ENCODE assay signal across 14 cellular contexts in the genomic region with DNA sequence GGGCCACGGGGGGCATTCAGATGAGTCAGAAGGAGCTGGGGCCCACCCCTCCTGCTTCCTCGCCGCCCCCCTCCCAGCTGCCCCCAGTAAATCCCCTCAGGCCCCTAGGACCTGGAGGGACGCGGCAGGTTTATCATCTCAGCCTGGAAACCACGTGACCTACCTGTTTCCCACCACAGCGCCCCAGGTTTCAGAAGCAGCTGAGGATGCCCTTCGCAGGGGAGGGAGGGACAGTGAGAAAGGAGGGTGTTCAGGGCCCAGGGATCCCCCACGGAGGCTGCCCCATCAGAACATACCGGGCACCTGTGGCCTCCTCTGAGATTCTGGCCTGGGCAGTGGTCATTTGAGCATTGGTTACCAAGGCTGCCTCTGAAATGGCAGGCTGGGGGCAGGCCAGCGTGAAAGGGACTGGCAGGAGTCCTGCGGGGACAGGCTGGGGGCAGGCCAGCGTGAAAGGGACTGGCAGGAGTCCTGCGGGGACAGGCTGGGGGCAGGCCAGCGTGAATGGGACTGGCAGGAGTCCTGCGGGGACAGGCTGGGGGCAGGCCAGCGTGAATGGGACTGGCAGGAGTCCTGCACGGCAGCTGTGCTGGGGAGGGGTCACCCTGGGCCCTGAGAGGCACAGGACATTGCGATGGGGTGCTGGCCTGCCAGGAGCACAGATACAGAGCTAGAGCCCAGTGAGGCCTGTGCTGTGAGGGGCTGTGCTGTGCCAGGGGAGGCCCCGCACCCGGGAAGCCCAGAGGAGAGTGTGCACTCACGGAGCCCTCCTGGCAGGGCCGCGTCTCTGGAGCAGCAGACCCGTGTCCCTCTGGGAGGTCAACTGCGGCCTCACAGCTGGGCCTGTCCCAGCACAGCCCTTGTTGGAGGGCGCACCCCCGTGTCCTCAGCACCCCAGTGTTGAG. TPM values are rescaled to one million over a fixed set of nuclear protein-coding genes. Genes with fewer than 3 reads are reported as not detected.
DNase-seq lines count a peak whose midpoint lies in the region; ATAC-seq and TF ChIP-seq lines count a peak whose summit lies in the region.
"Had no signal": no experiment of that assay in that cellular context is flagged by ENCODE, and none has a peak within 500 bp of the region (broad histone marks: within the 10 kb centered on the region; RNA-seq: fewer than 3 reads in every experiment).

No MANE protein-coding gene starts in this region.

- TF ChIP-seq CTCF in thyroid gland (IDR thresholded peaks at IDR 0.05), result no peak

- H3K4me3 Mint-ChIP-seq in activated T-cell treated with anti-CD3 and anti-CD28 coated beads, Interleukin-2, amount 50 U/mL, for 24 hours, result no peak overlapping the region
- H3K4me3 Mint-ChIP-seq: naive thymus-derived CD4-positive, alpha-beta T cell had no signal

- TF ChIP-seq POLR2A in thyroid gland (IDR thresholded peaks at IDR 0.05), result no peak

- DNase-seq in activated CD4-positive, CD25-positive, alpha-beta regulatory T cell treated with anti-CD3 and anti-CD28 coated beads, Interleukin-2, amount 50 U/mL, for 72 hours, result peak; percentile 31
- no peak for DNase-seq in activated CD4-positive, CD25-positive, alpha-beta regulatory T cell (lab: John Stamatoyannopoulos, UW)
- peak; percentile 75 for DNase-seq in globus pallidus (ENCODE audit: low spot score)
- DNase-seq in medulla oblongata (ENCODE audit: extremely low spot score), result peak; percentile 50
- peak; percentile 69 to 84 for DNase-seq in thyroid gland
- no peak for DNase-seq in activated T-cell treated with anti-CD3 and anti-CD28 coated beads, Interleukin-2, amount 50 U/mL, for 24 hours
- DNase-seq: activated CD4-positive, alpha-beta T cell treated with anti-CD3 and anti-CD28 coated beads for 4 hours; activated gamma-delta T cell treated with Interleukin-2 at 50 U/mL for 16 hours; Kasumi-1 had no signal

- intact Hi-C loops in thyroid gland (cut with DNase I), result no loop called here

- no peak overlapping the region for H3K4me3 ChIP-seq in thyroid gland (replicated peaks in 1 of 3)

- peaks cover 21 to 28% of the 10 kb centered on the region in 2 donors for H3K4me1 ChIP-seq in thyroid gland

- H3K27ac ChIP-seq in thyroid gland, result peak overlapping the region; percentile 82 to 90 (median 83)
- H3K27ac ChIP-seq: 22Rv1 had no signal

- H3K36me3 Mint-ChIP-seq in activated T-cell treated with anti-CD3 and anti-CD28 coated beads, Interleukin-2, amount 50 U/mL, for 24 hours (ENCODE audit: low read depth), result no peaks in the 10 kb centered on the region
- H3K36me3 Mint-ChIP-seq: naive thymus-derived CD4-positive, alpha-beta T cell had no signal

- WGBS in thyroid gland, 2 donors, result 42 to 68% methylated on average over 10 to 17 of the region's 28 CpGs

- H3K27me3 Mint-ChIP-seq in activated T-cell treated with anti-CD3 and anti-CD28 coated beads, Interleukin-2, amount 50 U/mL, for 24 hours, result peaks cover 17% of the 10 kb centered on the region

- H3K9me3 Mint-ChIP-seq in activated T-cell treated with anti-CD3 and anti-CD28 coated beads, Interleukin-2, amount 50 U/mL, for 24 hours, result no peaks in the 10 kb centered on the region
- H3K9me3 Mint-ChIP-seq: naive thymus-derived CD4-positive, alpha-beta T cell had no signal

- H3K27ac Mint-ChIP-seq in activated T-cell treated with anti-CD3 and anti-CD28 coated beads, Interleukin-2, amount 50 U/mL, for 24 hours, result no peak overlapping the region
- H3K27ac Mint-ChIP-seq: naive thymus-derived CD4-positive, alpha-beta T cell had no signal

- ATAC-seq in HG03135 (IDR thresholded peaks at IDR 0.05; ENCODE audit: unreplicated experiment) (no peak), HG03571 (IDR thresholded peaks at IDR 0.05; ENCODE audit: unreplicated experiment) (no peak)
- ATAC-seq: naive thymus-derived CD4-positive, alpha-beta T cell had no signal

- H3K36me3 ChIP-seq in thyroid gland, result no peaks in the 10 kb centered on the region

- H3K4me1 Mint-ChIP-seq in activated T-cell treated with anti-CD3 and anti-CD28 coated beads, Interleukin-2, amount 50 U/mL, for 24 hours (ENCODE audit: low read depth), result peaks cover 2% of the 10 kb centered on the region

- no peaks in the 10 kb centered on the region for H3K9me3 ChIP-seq in thyroid gland

- H3K27me3 ChIP-seq in thyroid gland, result no peaks in the 10 kb centered on the region

RNA-seq across cellular contexts. Expression of gene NEU4, which starts 1.6 kb away (rescaled TPM):
- 1 to 10 TPM in 2 of 4 donors, under 1 TPM in 1, not detected in 1; 0.78 to 5.7 (median 1.1) TPM for total RNA-seq in thyroid gland

RNA-seq across cellular contexts. Expression of gene GAL3ST2, which starts 33.9 kb away (rescaled TPM):
- total RNA-seq in thyroid gland, result not detected
- total RNA-seq: skeletal muscle tissue had no signal

RNA-seq across cellular contexts. Expression of gene PDCD1, which starts 48.1 kb away (rescaled TPM):
- 1 to 10 TPM in 2 of 4 donors, under 1 TPM in 2; 0.49 to 2.3 (median 1.1) TPM for total RNA-seq in thyroid gland
- total RNA-seq: skeletal muscle tissue had no signal

RNA-seq across cellular contexts. Expression of gene RTP5, which starts 59.0 kb away (rescaled TPM):
- total RNA-seq in thyroid gland, result under 1 TPM in 1 of 4 donors, not detected in 3; 0.13 TPM
- total RNA-seq: skeletal muscle tissue had no signal

Comparison
In these comparisons a context has a peak if more than half of its experiments do, and no peak if none do; other contexts are left out.
1. DNase-seq: peak in activated CD4-positive, CD25-positive, alpha-beta regulatory T cell treated with anti-CD3 and anti-CD28 coated beads, Interleukin-2, amount 50 U/mL, for 72 hours (single experiment), globus pallidus (single experiment), medulla oblongata (single experiment) and thyroid gland (2 of 2); none in activated CD4-positive, CD25-positive, alpha-beta regulatory T cell (0 of 4) and activated T-cell treated with anti-CD3 and anti-CD28 coated beads, Interleukin-2, amount 50 U/mL, for 24 hours (single experiment).